Comparison of ENCODE assay signal across 23 cellular contexts in genomic region chr18:60975419-60975818, GRCh38.
"Had no signal": no experiment of that assay in that cellular context is flagged by ENCODE, and none has a peak within 500 bp of the region (broad histone marks: within the 10 kb centered on the region; RNA-seq: fewer than 3 reads in every experiment).

No MANE protein-coding gene starts in this region.

- H3K4me3 Mint-ChIP-seq: activated CD4-positive, alpha-beta memory T cell treated with anti-CD3 and anti-CD28 coated beads, Interleukin-2, amount 10 ng/mL, durations not matched to agents 7 days and 5 days; activated CD4-positive, alpha-beta T cell treated with anti-CD3 and anti-CD28 coated beads, Interleukin-2, amount 10 ng/mL, durations not matched to agents 7 days and 5 days; dendritic cell treated with granulocyte-macrophage colony-stimulating factor and Interleukin-4, amounts not matched to agents 40 ng/mL and 50 ng/mL, for 4 days; natural killer cell treated with Interleukin-12 subunit alpha and Interleukin-12 subunit beta and Interleukin-15 and Interleukin-18, amount 100 ng/mL, for 72 hours; stimulated activated naive CD8-positive, alpha-beta T cell treated with anti-CD3 and anti-CD28 coated beads, Interleukin-15, Interleukin-2, amounts not matched to agents 100 ng/mL and 50 ng/mL, for 24 hours; T-helper 17 cell had no signal

- H3K36me3 Mint-ChIP-seq: activated naive CD4-positive, alpha-beta T cell treated with anti-CD3 and anti-CD28 coated beads, Interleukin-2, amount 50 U/mL, for 72 hours; natural killer cell treated with Interleukin-12 subunit alpha and Interleukin-12 subunit beta and Interleukin-15 and Interleukin-18, amount 100 ng/mL, for 72 hours had no signal

- H3K36me3 ChIP-seq: breast epithelium, gastroesophageal sphincter, neutrophil, right lobe of liver, thoracic aorta had no signal

- H3K9me3 ChIP-seq: breast epithelium, gastroesophageal sphincter, neutrophil, right lobe of liver, thoracic aorta had no signal

- H3K79me2 ChIP-seq: hepatocyte had no signal

- H3K9me3 Mint-ChIP-seq: activated CD4-positive, alpha-beta T cell treated with anti-CD3 and anti-CD28 coated beads, Interleukin-2, amount 10 ng/mL, durations not matched to agents 7 days and 5 days; natural killer cell treated with Interleukin-12 subunit alpha and Interleukin-12 subunit beta and Interleukin-15 and Interleukin-18, amount 100 ng/mL, for 72 hours had no signal

- H2AFZ ChIP-seq: hepatocyte had no signal

- H3K4me1 ChIP-seq: breast epithelium, gastroesophageal sphincter, right lobe of liver had no signal

- H3K4me1 Mint-ChIP-seq: activated CD4-positive, alpha-beta memory T cell treated with anti-CD3 and anti-CD28 coated beads, Interleukin-2, amount 10 ng/mL, durations not matched to agents 7 days and 5 days; activated CD4-positive, alpha-beta T cell treated with anti-CD3 and anti-CD28 coated beads, Interleukin-2, amount 10 ng/mL, durations not matched to agents 7 days and 5 days; T-helper 17 cell had no signal

- ATAC-seq: activated naive CD4-positive, alpha-beta T cell treated with anti-CD3 and anti-CD28 coated beads, Interleukin-2, amount 50 U/mL, for 72 hours; gastroesophageal sphincter; natural killer cell treated with Interleukin-12 subunit alpha and Interleukin-12 subunit beta and Interleukin-15 and Interleukin-18, amount 100 ng/mL, for 72 hours; right lobe of liver; T-helper 17 cell had no signal

- H3K27me3 Mint-ChIP-seq: activated CD4-positive, alpha-beta memory T cell treated with anti-CD3 and anti-CD28 coated beads, Interleukin-2, amount 10 ng/mL, durations not matched to agents 7 days and 5 days; activated CD4-positive, alpha-beta T cell treated with anti-CD3 and anti-CD28 coated beads, Interleukin-2, amount 10 ng/mL, durations not matched to agents 7 days and 5 days; dendritic cell treated with granulocyte-macrophage colony-stimulating factor and Interleukin-4, amounts not matched to agents 40 ng/mL and 50 ng/mL, for 4 days; natural killer cell treated with Interleukin-12 subunit alpha and Interleukin-12 subunit beta and Interleukin-15 and Interleukin-18, amount 100 ng/mL, for 72 hours; progenitor cell of endocrine pancreas; stimulated activated naive CD8-positive, alpha-beta T cell treated with anti-CD3 and anti-CD28 coated beads, Interleukin-15, Interleukin-2, amounts not matched to agents 100 ng/mL and 50 ng/mL, for 24 hours; T-helper 17 cell had no signal

- H3K27me3 ChIP-seq: breast epithelium, gastroesophageal sphincter, hepatocyte, neutrophil, right lobe of liver had no signal

- H3K4me3 ChIP-seq: breast epithelium, gastroesophageal sphincter, hepatocyte, right lobe of liver, thoracic aorta had no signal

- H3K27ac ChIP-seq: breast epithelium, gastroesophageal sphincter, hepatocyte, neutrophil, right lobe of liver, thoracic aorta had no signal

- H3K4me2 ChIP-seq: hepatocyte had no signal

- DNase-seq: activated CD4-positive, alpha-beta memory T cell treated with anti-CD3 and anti-CD28 coated beads, Interleukin-2, amount 10 ng/mL, durations not matched to agents 7 days and 5 days; activated CD4-positive, alpha-beta T cell treated with anti-CD3 and anti-CD28 coated beads for 1 hour; activated CD4-positive, alpha-beta T cell treated with anti-CD3 and anti-CD28 coated beads, Interleukin-2, amount 10 ng/mL, durations not matched to agents 7 days and 5 days; activated CD8-positive, alpha-beta memory T cell treated with anti-CD3 and anti-CD28 coated beads, Interleukin-2, amount 50 U/mL, for 48 hours; activated T-cell treated with anti-CD3 and anti-CD28 coated beads, Interleukin-2, amount 50 U/mL, for 48 hours; central memory CD4-positive, alpha-beta T cell; effector CD4-positive, alpha-beta T cell; right lobe of liver; stimulated activated CD4-positive, alpha-beta T cell treated with anti-CD3 and anti-CD28 coated beads, Interleukin-4, amount 100 ng/mL, for 1 hour; T-helper 17 cell; T1000; trophoblast cell had no signal

- H3K27ac Mint-ChIP-seq: activated CD4-positive, alpha-beta memory T cell treated with anti-CD3 and anti-CD28 coated beads, Interleukin-2, amount 10 ng/mL, durations not matched to agents 7 days and 5 days; activated CD4-positive, alpha-beta T cell treated with anti-CD3 and anti-CD28 coated beads, Interleukin-2, amount 10 ng/mL, durations not matched to agents 7 days and 5 days; activated naive CD4-positive, alpha-beta T cell treated with anti-CD3 and anti-CD28 coated beads, Interleukin-2, amount 50 U/mL, for 72 hours; activated T-helper 2 cell treated with anti-CD3 and anti-CD28 coated beads, Interferon-gamma antibody, Interleukin-2, Interleukin-4, amounts not matched to agents 10 μg/mL and 5 μg/mL and 100 μg/mL, durations not matched to agents 14 hours and 24 hours and 36 hours; dendritic cell treated with granulocyte-macrophage colony-stimulating factor and Interleukin-4, amounts not matched to agents 40 ng/mL and 50 ng/mL, for 4 days; natural killer cell treated with Interleukin-12 subunit alpha and Interleukin-12 subunit beta and Interleukin-15 and Interleukin-18, amount 100 ng/mL, for 72 hours; progenitor cell of endocrine pancreas; stimulated activated naive CD8-positive, alpha-beta T cell treated with anti-CD3 and anti-CD28 coated beads, Interleukin-15, Interleukin-2, amounts not matched to agents 100 ng/mL and 50 ng/mL, for 24 hours; T-helper 17 cell had no signal
